In the genomic region with DNA sequence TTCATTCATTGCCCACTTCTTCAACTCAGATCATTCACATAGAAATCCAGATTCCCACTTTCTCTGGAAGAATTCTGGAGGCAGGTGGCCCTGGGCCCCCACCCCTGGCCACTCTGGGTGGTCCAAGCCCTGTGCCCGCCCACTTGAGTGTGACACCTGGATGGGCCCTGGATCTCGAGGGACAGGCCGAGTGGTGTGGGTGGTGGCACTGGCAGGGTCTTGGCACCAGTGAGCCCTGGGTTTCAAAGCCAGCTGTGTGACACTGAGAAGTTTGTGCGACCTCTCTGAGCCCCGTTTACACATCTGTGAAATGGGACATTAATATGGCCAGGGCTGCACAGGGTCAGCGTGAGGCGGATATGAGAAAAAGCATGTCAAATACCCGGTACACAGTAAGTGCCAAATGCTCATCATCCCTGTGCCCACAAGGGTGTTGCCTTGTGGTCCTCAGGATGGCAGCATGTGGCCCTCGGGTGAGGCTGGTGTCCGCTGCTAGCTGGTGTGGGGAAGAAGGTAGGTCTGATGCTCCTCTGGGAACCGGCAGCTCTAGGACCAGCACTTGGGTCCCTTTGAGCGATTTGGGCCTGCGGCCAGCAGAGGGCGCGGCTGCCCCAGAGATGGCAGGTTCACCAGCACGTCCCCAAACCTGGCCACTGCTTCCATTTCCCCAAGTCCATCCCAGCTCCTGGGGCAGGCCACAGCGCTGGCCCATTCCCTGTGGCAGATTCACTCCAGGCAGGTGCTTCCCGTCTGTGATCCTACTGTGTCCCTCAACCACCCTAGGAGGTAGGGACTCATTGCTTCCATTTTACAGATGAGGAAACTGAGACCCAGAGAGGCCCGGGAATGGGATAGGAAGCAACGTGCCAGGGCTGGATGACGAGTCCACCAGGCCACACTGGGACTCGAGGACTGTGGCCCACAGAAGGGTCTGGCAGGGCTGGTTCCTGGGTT, we compare ENCODE assay signal across 8 cellular contexts. TPM values are rescaled to one million over a fixed set of nuclear protein-coding genes. Genes with fewer than 3 reads are reported as not detected.
DNase-seq lines count a peak whose midpoint lies in the region; ATAC-seq and TF ChIP-seq lines count a peak whose summit lies in the region.

No MANE protein-coding gene starts in this region.

- H3K9ac ChIP-seq in liver (ENCODE audit: low read depth in 1 of 2, low read length in 2 of 2): peak overlapping the region in 1 of 2 donors; percentile 4

- H3K4me3 ChIP-seq in choroid plexus epithelial cell (ENCODE audit: low read depth, low read length): no peak overlapping the region
- no peak overlapping the region for H3K4me3 ChIP-seq in liver (ENCODE audit: low read depth in 1 of 3, low read length in 3 of 3)

- H3K4me3 Mint-ChIP-seq in CD4-positive, alpha-beta T cell: no peak overlapping the region
- H3K4me3 Mint-ChIP-seq in activated CD4-positive, alpha-beta T cell treated with anti-CD3 and anti-CD28 coated beads, Interleukin-2, amount 10 ng/mL, durations not matched to agents 24 days and 14 days: no peak overlapping the region

- H3K4me1 Mint-ChIP-seq in CD4-positive, alpha-beta T cell (ENCODE audit: low read depth): peaks cover 12% of the 10 kb centered on the region
- peaks cover 14% of the 10 kb centered on the region for H3K4me1 Mint-ChIP-seq in activated CD4-positive, alpha-beta T cell treated with anti-CD3 and anti-CD28 coated beads, Interleukin-2, amount 10 ng/mL, durations not matched to agents 24 days and 14 days

- POLR2A ChIA-PET in CD4-positive, alpha-beta T cell (lab: Charles Lee): no interaction called here

- TF ChIP-seq RAD21 in liver (IDR thresholded peaks at IDR 0.05): peak; percentile 71 to 84

- H3K36me3 Mint-ChIP-seq in CD4-positive, alpha-beta T cell (ENCODE audit: low read depth): no peaks in the 10 kb centered on the region
- no peaks in the 10 kb centered on the region for H3K36me3 Mint-ChIP-seq in activated CD4-positive, alpha-beta T cell treated with anti-CD3 and anti-CD28 coated beads, Interleukin-2, amount 10 ng/mL, durations not matched to agents 24 days and 14 days (ENCODE audit: low read depth)

- no peak overlapping the region for H3K27ac Mint-ChIP-seq in CD4-positive, alpha-beta T cell
- H3K27ac Mint-ChIP-seq in activated CD4-positive, alpha-beta T cell treated with anti-CD3 and anti-CD28 coated beads, Interleukin-2, amount 10 ng/mL, durations not matched to agents 24 days and 14 days: no peak overlapping the region

- peak; percentile 52 for ATAC-seq in CD4-positive, alpha-beta T cell (ENCODE audit: poor library complexity)
- ATAC-seq in HG03521 (IDR thresholded peaks at IDR 0.05; ENCODE audit: unreplicated experiment): no peak

- peak; percentile 70 for TF ChIP-seq CTCF in CD4-positive, alpha-beta T cell (IDR thresholded peaks at IDR 0.05)
- TF ChIP-seq CTCF in choroid plexus epithelial cell (conservative IDR thresholded peaks at IDR 0.05; ENCODE audit: low read depth, low read length) (peak; percentile 88), liver (IDR thresholded peaks at IDR 0.05; ENCODE audit: low read depth, low read length, missing input control) (peak; percentile 61)

- 38% methylated on average over 22 of the region's 22 CpGs for WGBS in liver

- H3K9me3 ChIP-seq in CD4-positive, alpha-beta T cell (ENCODE audit: control insufficient read depth, low read length): no peaks in the 10 kb centered on the region
- H3K9me3 ChIP-seq in liver (ENCODE audit: control insufficient read depth in 4 of 4, low read length in 3 of 4): no peaks in the 10 kb centered on the region

- peaks cover 39% of the 10 kb centered on the region for H3K27me3 ChIP-seq in CD4-positive, alpha-beta T cell (ENCODE audit: control insufficient read depth, insufficient read depth, low read length)
- H3K27me3 ChIP-seq in liver (ENCODE audit: control insufficient read depth in 4 of 4, insufficient read depth in 4 of 4, low read length in 3 of 4): no peaks in the 10 kb centered on the region

- H3K36me3 ChIP-seq in liver (ENCODE audit: control insufficient read depth in 4 of 4, insufficient read depth in 3 of 4, low read depth in 1 of 4, low read length in 3 of 4): peaks cover 16 to 41% (median 35%) of the 10 kb centered on the region in 4 donors

- peak; percentile 44 to 75 (median 52) for DNase-seq in CD4-positive, alpha-beta T cell
- DNase-seq in H4 (ENCODE audit: low spot score): peak; percentile 61
- peak; percentile 24 for DNase-seq in NCI-H510A (lab: John Stamatoyannopoulos, UW)
- DNase-seq in activated CD4-positive, alpha-beta T cell treated with anti-CD3 and anti-CD28 coated beads, Interleukin-2, amount 10 ng/mL, durations not matched to agents 24 days and 14 days: peak; percentile 93
- DNase-seq in choroid plexus epithelial cell (ENCODE audit: low read depth): peak; percentile 88
- peak; percentile 69 to 74 for DNase-seq in stimulated activated CD4-positive, alpha-beta T cell treated with anti-CD3 and anti-CD28 coated beads, Interleukin-4, amount 100 ng/mL, for 48 hours (ENCODE audit: low read depth in 2 of 2)

- CTCF ChIA-PET in CD4-positive, alpha-beta T cell (lab: Charles Lee): interaction anchor here (1.7 kb wide), 1 partner anchor 230 kb away, joined by 5 read pairs; a partner anchor contains a TSS

- peaks cover 33% of the 10 kb centered on the region for H3K27me3 Mint-ChIP-seq in CD4-positive, alpha-beta T cell
- peaks cover 8% of the 10 kb centered on the region for H3K27me3 Mint-ChIP-seq in activated CD4-positive, alpha-beta T cell treated with anti-CD3 and anti-CD28 coated beads, Interleukin-2, amount 10 ng/mL, durations not matched to agents 24 days and 14 days

- no peak overlapping the region for H3K27ac ChIP-seq in CD4-positive, alpha-beta T cell (ENCODE audit: low read depth, low read length)
- H3K27ac ChIP-seq in liver (ENCODE audit: low read depth in 1 of 2, low read length in 2 of 2): peak overlapping the region; percentile 8 to 94

- H3K9me3 Mint-ChIP-seq in CD4-positive, alpha-beta T cell: no peaks in the 10 kb centered on the region
- no peaks in the 10 kb centered on the region for H3K9me3 Mint-ChIP-seq in activated CD4-positive, alpha-beta T cell treated with anti-CD3 and anti-CD28 coated beads, Interleukin-2, amount 10 ng/mL, durations not matched to agents 24 days and 14 days

- peaks cover 1 to 32% (median 24%) of the 10 kb centered on the region in 4 donors for H3K4me1 ChIP-seq in liver (ENCODE audit: control insufficient read depth in 4 of 4, insufficient read depth in 4 of 4, low read length in 3 of 4)

- intact Hi-C loops in CD4-positive, alpha-beta T cell (cut with DNase I, micrococcal nuclease): loop anchor here (1.0 to 5.0 kb wide), 4 partner anchors 106 to 551 kb away; no protein-coding TSS in a partner anchor
- intact Hi-C loops in activated CD4-positive, alpha-beta T cell treated with anti-CD3 and anti-CD28 coated beads, Interleukin-2, amount 10 ng/mL, durations not matched to agents 24 days and 14 days (cut with micrococcal nuclease): loop anchor here (1.0 to 10.0 kb wide), 2 partner anchors 109 to 548 kb away; a partner anchor contains a TSS

TF ChIP-seq in liver, 16 proteins besides CTCF, POLR2A, EP300 and RAD21 (continues in another document):
- TF ChIP-seq TAF1 (conservative IDR thresholded peaks at IDR 0.05) (no peak), HNF4G (IDR thresholded peaks at IDR 0.05) (no peak), EGR1 (IDR thresholded peaks at IDR 0.05; ENCODE audit: low read depth in 2 of 2) (no peak), RXRA (IDR thresholded peaks at IDR 0.05) (no peak), FOXA2 (IDR thresholded peaks at IDR 0.05) (no peak)
- TF ChIP-seq, protein P1, sequence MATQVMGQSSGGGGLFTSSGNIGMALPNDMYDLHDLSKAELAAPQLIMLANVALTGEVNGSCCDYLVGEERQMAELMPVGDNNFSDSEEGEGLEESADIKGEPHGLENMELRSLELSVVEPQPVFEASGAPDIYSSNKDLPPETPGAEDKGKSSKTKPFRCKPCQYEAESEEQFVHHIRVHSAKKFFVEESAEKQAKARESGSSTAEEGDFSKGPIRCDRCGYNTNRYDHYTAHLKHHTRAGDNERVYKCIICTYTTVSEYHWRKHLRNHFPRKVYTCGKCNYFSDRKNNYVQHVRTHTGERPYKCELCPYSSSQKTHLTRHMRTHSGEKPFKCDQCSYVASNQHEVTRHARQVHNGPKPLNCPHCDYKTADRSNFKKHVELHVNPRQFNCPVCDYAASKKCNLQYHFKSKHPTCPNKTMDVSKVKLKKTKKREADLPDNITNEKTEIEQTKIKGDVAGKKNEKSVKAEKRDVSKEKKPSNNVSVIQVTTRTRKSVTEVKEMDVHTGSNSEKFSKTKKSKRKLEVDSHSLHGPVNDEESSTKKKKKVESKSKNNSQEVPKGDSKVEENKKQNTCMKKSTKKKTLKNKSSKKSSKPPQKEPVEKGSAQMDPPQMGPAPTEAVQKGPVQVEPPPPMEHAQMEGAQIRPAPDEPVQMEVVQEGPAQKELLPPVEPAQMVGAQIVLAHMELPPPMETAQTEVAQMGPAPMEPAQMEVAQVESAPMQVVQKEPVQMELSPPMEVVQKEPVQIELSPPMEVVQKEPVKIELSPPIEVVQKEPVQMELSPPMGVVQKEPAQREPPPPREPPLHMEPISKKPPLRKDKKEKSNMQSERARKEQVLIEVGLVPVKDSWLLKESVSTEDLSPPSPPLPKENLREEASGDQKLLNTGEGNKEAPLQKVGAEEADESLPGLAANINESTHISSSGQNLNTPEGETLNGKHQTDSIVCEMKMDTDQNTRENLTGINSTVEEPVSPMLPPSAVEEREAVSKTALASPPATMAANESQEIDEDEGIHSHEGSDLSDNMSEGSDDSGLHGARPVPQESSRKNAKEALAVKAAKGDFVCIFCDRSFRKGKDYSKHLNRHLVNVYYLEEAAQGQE (IDR thresholded peaks at IDR 0.05): no peak

RNA-seq across cellular contexts. Expression of a gene that starts 3.6 kb away (rescaled TPM):
- 1 to 10 TPM; 2.1 to 2.6 TPM for total RNA-seq in CD4-positive, alpha-beta T cell
- total RNA-seq in H4 (2014; rRNA removed; shearing (Covaris generic)): 26.1 and 27.3 TPM in 2 replicates
- total RNA-seq in activated CD4-positive, alpha-beta T cell treated with anti-CD3 and anti-CD28 coated beads, Interleukin-2, amount 10 ng/mL, durations not matched to agents 24 days and 14 days: 0.72 and 1.3 TPM in 2 replicates
- 10 to 100 TPM in 1 of 2 donors, 1 to 10 TPM in 1; 7.1 to 47.2 TPM for total RNA-seq in liver
- polyA plus RNA-seq in liver: 10 to 100 TPM; 73.6 to 90.4 TPM

RNA-seq across cellular contexts. Expression of a gene that starts 11.4 kb away (rescaled TPM):
- not detected for total RNA-seq in CD4-positive, alpha-beta T cell
- 0.37 and 0.52 TPM in 2 replicates for total RNA-seq in H4 (2014; rRNA removed; shearing (Covaris generic))
- total RNA-seq in activated CD4-positive, alpha-beta T cell treated with anti-CD3 and anti-CD28 coated beads, Interleukin-2, amount 10 ng/mL, durations not matched to agents 24 days and 14 days: not detected in 2 replicates
- total RNA-seq in liver: 1 to 10 TPM in 1 of 2 donors, not detected in 1; 2.7 TPM
- 1 to 10 TPM; 2.9 to 3.8 TPM for polyA plus RNA-seq in liver

RNA-seq across cellular contexts. Expression of a gene that starts 57.7 kb away (rescaled TPM):
- total RNA-seq in CD4-positive, alpha-beta T cell: 1 to 10 TPM; 4.7 to 5.3 TPM
- total RNA-seq in H4 (2014; rRNA removed; shearing (Covaris generic)): 1.4 and 1.7 TPM in 2 replicates
- 5.0 and 5.3 TPM in 2 replicates for total RNA-seq in activated CD4-positive, alpha-beta T cell treated with anti-CD3 and anti-CD28 coated beads, Interleukin-2, amount 10 ng/mL, durations not matched to agents 24 days and 14 days
- total RNA-seq in liver: 10 to 100 TPM in 1 of 2 donors, 1 to 10 TPM in 1; 3.7 to 24.4 TPM
- polyA plus RNA-seq in liver: 1 to 10 TPM; 7.1 to 7.8 TPM

Comparison
In these comparisons a context has a peak if more than half of its experiments do, and no peak if none do; other contexts are left out.
1. DNase-seq: peak in every context shown above with its lines; median percentile 93 in activated CD4-positive, alpha-beta T cell treated with anti-CD3 and anti-CD28 coated beads, Interleukin-2, amount 10 ng/mL, durations not matched to agents 24 days and 14 days; 88 in choroid plexus epithelial cell; 72 in stimulated activated CD4-positive, alpha-beta T cell treated with anti-CD3 and anti-CD28 coated beads, Interleukin-4, amount 100 ng/mL, for 48 hours; 61 in H4; 52 in CD4-positive, alpha-beta T cell; 24 in NCI-H510A.